In genomic region chr10:77915299-77916105, GRCh38 we compare ENCODE assay signal across 23 cellular contexts. TPM values are rescaled to one million over a fixed set of nuclear protein-coding genes. Genes with fewer than 3 reads are reported as not detected.
"Had no signal": no experiment of that assay in that cellular context is flagged by ENCODE, and none has a peak within 500 bp of the region (broad histone marks: within the 10 kb centered on the region; RNA-seq: fewer than 3 reads in every experiment).

No MANE protein-coding gene starts in this region.

- H3K9me3 ChIP-seq: esophagus muscularis mucosa, left lung, sigmoid colon, transverse colon, uterus had no signal

- H3K4me1 ChIP-seq: left lung, uterus had no signal

- ATAC-seq: activated CD8-positive, alpha-beta memory T cell treated with anti-CD3 and anti-CD28 coated beads, Interleukin-2, amount 10 ng/mL, durations not matched to agents 7 days and 5 days; activated CD8-positive, alpha-beta T cell treated with anti-CD3 and anti-CD28 coated beads for 36 hours; activated naive CD4-positive, alpha-beta T cell treated with anti-CD3 and anti-CD28 coated beads, Interleukin-2, amount 50 U/mL, for 72 hours; left lung; naive thymus-derived CD4-positive, alpha-beta T cell; stimulated activated naive B cell treated with anti-CD40 and anti-IgM and Interleukin-4, amounts not matched to agents 10 μg/mL and 1 μg/mL and 100 μg/mL, for 72 hours had no signal

- DNase-seq: activated CD4-positive, alpha-beta T cell treated with anti-CD3 and anti-CD28 coated beads, Interleukin-2, amount 10 ng/mL, durations not matched to agents 7 days and 5 days; activated CD4-positive, CD25-positive, alpha-beta regulatory T cell treated with anti-CD3 and anti-CD28 coated beads, Interleukin-2, amount 50 U/mL, for 72 hours; activated CD8-positive, alpha-beta memory T cell treated with anti-CD3 and anti-CD28 coated beads, Interleukin-2, amount 10 ng/mL, durations not matched to agents 7 days and 5 days; activated CD8-positive, alpha-beta T cell treated with anti-CD3 and anti-CD28 coated beads for 36 hours; activated gamma-delta T cell; foreskin fibroblast; left lung; naive thymus-derived CD4-positive, alpha-beta T cell; occipital lobe; posterior cingulate gyrus; sigmoid colon; stimulated activated CD4-positive, alpha-beta T cell treated with anti-CD3 and anti-CD28 coated beads, Interleukin-2, amount 100 ng/mL, for 48 hours; stimulated activated CD8-positive, alpha-beta memory T cell treated with anti-CD3 and anti-CD28 coated beads, Interleukin-4, amount 100 ng/mL, for 48 hours; stimulated activated naive B cell treated with anti-CD40 and anti-IgM and Interleukin-4, amounts not matched to agents 10 μg/mL and 1 μg/mL and 100 μg/mL, for 72 hours; transverse colon; uterus; WERI-Rb-1 had no signal

- H3K27ac ChIP-seq: coronary artery, left lung, transverse colon, uterus, WERI-Rb-1 had no signal

- FAIRE-seq: bronchial epithelial cell, TTC549 had no signal

- H3K4me3 ChIP-seq: coronary artery, esophagus muscularis mucosa, left lung, lung, sigmoid colon, transverse colon, uterus had no signal

- H3K36me3 ChIP-seq: esophagus muscularis mucosa, left lung, sigmoid colon, transverse colon, uterus had no signal

- H3K27me3 ChIP-seq: esophagus muscularis mucosa, left lung, sigmoid colon, transverse colon, uterus had no signal

RNA-seq across cellular contexts. Expression of gene DLG5, which starts 11.1 kb away (rescaled TPM):
- polyA plus RNA-seq: naive thymus-derived CD4-positive, alpha-beta T cell had no signal
